In the genomic region with DNA sequence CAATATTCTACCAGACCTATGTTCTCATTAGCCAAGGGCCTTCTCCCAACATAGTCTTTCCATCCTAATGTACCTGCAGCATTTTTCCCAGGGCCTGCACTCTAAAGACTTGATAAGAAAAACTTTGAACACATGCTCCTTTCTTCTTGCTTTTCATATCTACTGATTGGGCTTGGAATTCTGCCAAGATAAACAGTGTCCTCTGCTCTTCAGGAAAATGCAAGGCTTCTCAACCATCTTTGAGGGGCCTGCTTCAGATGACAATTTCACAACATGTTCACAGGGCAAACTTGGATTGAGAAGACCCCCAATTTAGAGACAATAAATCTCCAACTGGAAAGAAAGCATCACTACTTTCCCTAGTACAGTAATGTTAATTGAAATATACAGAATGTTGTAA, we compare ENCODE assay signal across 19 cellular contexts.
"Had no signal": no experiment of that assay in that cellular context is flagged by ENCODE, and none has a peak within 500 bp of the region (broad histone marks: within the 10 kb centered on the region; RNA-seq: fewer than 3 reads in every experiment).

No MANE protein-coding gene starts in this region.

- H3K4me1 ChIP-seq: esophagus squamous epithelium, heart right ventricle, neural progenitor cell, prostate gland, right atrium auricular region, tibial artery had no signal

- H3K27me3 ChIP-seq: right atrium auricular region had no signal

- H3K9me3 ChIP-seq: esophagus squamous epithelium, heart right ventricle, mucosa of descending colon, prostate gland, right atrium auricular region, tibial artery had no signal

- H3K4me2 ChIP-seq: neural progenitor cell had no signal

- H3K4me3 ChIP-seq: esophagus squamous epithelium, heart right ventricle, mucosa of descending colon, neural progenitor cell, prostate gland, right atrium auricular region, tibial artery had no signal

- H3K27ac ChIP-seq: esophagus squamous epithelium, heart right ventricle, neural progenitor cell, prostate gland, right atrium auricular region, tibial artery had no signal

- DNase-seq: activated CD4-positive, alpha-beta T cell treated with anti-CD3 and anti-CD28 coated beads for 48 hours; activated CD4-positive, CD25-positive, alpha-beta regulatory T cell; activated CD8-positive, alpha-beta T cell treated with anti-CD3 and anti-CD28 coated beads for 36 hours; activated naive CD4-positive, alpha-beta T cell; activated naive CD8-positive, alpha-beta T cell treated with anti-CD3 and anti-CD28 coated beads for 36 hours; activated T-cell treated with anti-CD3 and anti-CD28 coated beads, Interleukin-2, amount 50 U/mL, for 1 hour; amniotic stem cell; effector memory CD4-positive, alpha-beta T cell; esophagus squamous epithelium; heart right ventricle; left ventricle myocardium superior; mucosa of descending colon; naive B cell; stimulated activated naive CD8-positive, alpha-beta T cell treated with anti-CD3 and anti-CD28 coated beads, Interleukin-15, Interleukin-2, amounts not matched to agents 100 U/mL and 50 U/mL, for 24 hours; substantia nigra; tibial artery had no signal

- H3K36me3 ChIP-seq: esophagus squamous epithelium, heart right ventricle, neural progenitor cell, prostate gland, right atrium auricular region, tibial artery had no signal

- H2AFZ ChIP-seq: neural progenitor cell had no signal
